8 cellular contexts compared by ENCODE assay signal in genomic region chr1:39205781-39206464, GRCh38. TPM values are rescaled to one million over a fixed set of nuclear protein-coding genes. Genes with fewer than 3 reads are reported as not detected.
A peak's percentile ranks its signal among the peaks of the same experiment; 100 is the strongest.
DNase-seq lines count a peak whose midpoint lies in the region; ATAC-seq and TF ChIP-seq lines count a peak whose summit lies in the region.

No MANE protein-coding gene starts in this region.

- no peaks in the 10 kb centered on the region for H3K36me3 ChIP-seq in HEK293 (ENCODE audit: control insufficient read depth in 2 of 2, insufficient read depth in 1 of 2, low read length in 2 of 2)
- no peaks in the 10 kb centered on the region for H3K36me3 ChIP-seq in gastroesophageal sphincter
- no peaks in the 10 kb centered on the region for H3K36me3 ChIP-seq in skeletal muscle tissue (ENCODE audit: control insufficient read depth in 3 of 3, insufficient read depth in 3 of 3, low read length in 3 of 3)

- peaks cover 40% of the 10 kb centered on the region for H3K4me1 Mint-ChIP-seq in activated T-helper 1 cell treated with anti-CD3 and anti-CD28 coated beads, Interleukin-12 subunit alpha, Interleukin-12 subunit beta, Interleukin-2, Interleukin-4 antibody, amounts not matched to agents 30 ng/mL and 10 ng/mL and 1 ng/mL, durations not matched to agents 14 hours and 24 hours and 36 hours (ENCODE audit: low read depth)

- CTCF ChIA-PET in HEK293 (lab: Yijun Ruan, JAX) (interaction anchor here (0.6 to 2.3 kb wide), 9 partner anchors 11 to 333 kb away, joined by 3 to 42 read pairs (median 4); no protein-coding TSS in a partner anchor), RWPE1 (lab: Yijun Ruan, JAX) (interaction anchor here (1.4 kb wide), 1 partner anchor 102 kb away, joined by 3 read pairs; no protein-coding TSS in a partner anchor)

- H3K27ac ChIP-seq in HEK293 (ENCODE audit: extremely low read depth, low read depth, low read length) (no peak overlapping the region), gastroesophageal sphincter (peak overlapping the region; percentile 91 to 100 (median 92)), skeletal muscle tissue (ENCODE audit: low read depth, low read length) (peak overlapping the region; percentile 86), RWPE1 (no peak overlapping the region)

- ATAC-seq in gastroesophageal sphincter (no peak), GM19467 (IDR thresholded peaks at IDR 0.05; ENCODE audit: unreplicated experiment) (no peak), GM21717 (IDR thresholded peaks at IDR 0.05; ENCODE audit: unreplicated experiment) (no peak)

- DNase-seq in activated T-helper 1 cell treated with anti-CD3 and anti-CD28 coated beads, Interleukin-12 subunit alpha, Interleukin-12 subunit beta, Interleukin-2, Interleukin-4 antibody, amounts not matched to agents 30 ng/mL and 10 ng/mL and 1 ng/mL, durations not matched to agents 14 hours and 24 hours and 36 hours (ENCODE audit: low spot score) = no peak
- no peak for DNase-seq in NCI-H2081 (lab: John Stamatoyannopoulos, UW)
- no peak for DNase-seq in RWPE1 (ENCODE audit: low spot score)

- TF ChIP-seq POLR2A in gastroesophageal sphincter (IDR thresholded peaks at IDR 0.05) = no peak

- no peaks in the 10 kb centered on the region for H3K27me3 Mint-ChIP-seq in activated T-helper 1 cell treated with anti-CD3 and anti-CD28 coated beads, Interleukin-12 subunit alpha, Interleukin-12 subunit beta, Interleukin-2, Interleukin-4 antibody, amounts not matched to agents 30 ng/mL and 10 ng/mL and 1 ng/mL, durations not matched to agents 14 hours and 24 hours and 36 hours (ENCODE audit: insufficient read depth)

- POLR2A ChIA-PET in HEK293 (lab: Yijun Ruan, JAX) = interaction anchor here (1.4 kb wide), 1 partner anchor 56 kb away, joined by 4 read pairs; no protein-coding TSS in a partner anchor
- POLR2A ChIA-PET in RWPE1 (lab: Yijun Ruan, JAX; ENCODE audit: low non-redundant PET) = no interaction called here

- H3K9ac ChIP-seq in skeletal muscle tissue (ENCODE audit: low read depth in 1 of 3, low read length in 3 of 3) = peak overlapping the region in 2 of 3 donors; percentile 63 to 66

- H3K27me3 ChIP-seq in gastroesophageal sphincter (no peaks in the 10 kb centered on the region), skeletal muscle tissue (ENCODE audit: control insufficient read depth in 3 of 3, insufficient read depth in 3 of 3, low read length in 3 of 3) (no peaks in the 10 kb centered on the region)

- H3K4me1 ChIP-seq in HEK293 (ENCODE audit: control insufficient read depth, insufficient read depth, low read length) (peaks cover 11% of the 10 kb centered on the region), gastroesophageal sphincter (peaks cover 0 to 82% (median 8%) of the 10 kb centered on the region in 3 donors), skeletal muscle tissue (ENCODE audit: control insufficient read depth in 3 of 3, insufficient read depth in 3 of 3, low read length in 3 of 3) (peaks cover 14 to 22% (median 19%) of the 10 kb centered on the region in 3 donors)

- H3K27ac Mint-ChIP-seq in activated T-helper 1 cell treated with anti-CD3 and anti-CD28 coated beads, Interleukin-12 subunit alpha, Interleukin-12 subunit beta, Interleukin-2, Interleukin-4 antibody, amounts not matched to agents 30 ng/mL and 10 ng/mL and 1 ng/mL, durations not matched to agents 14 hours and 24 hours and 36 hours = peak overlapping the region; percentile 98

- peaks cover 21% of the 10 kb centered on the region for H3K36me3 Mint-ChIP-seq in activated T-helper 1 cell treated with anti-CD3 and anti-CD28 coated beads, Interleukin-12 subunit alpha, Interleukin-12 subunit beta, Interleukin-2, Interleukin-4 antibody, amounts not matched to agents 30 ng/mL and 10 ng/mL and 1 ng/mL, durations not matched to agents 14 hours and 24 hours and 36 hours (ENCODE audit: low read depth)

- TF ChIP-seq CTCF in HEK293 (tag by site-specific recombination; IDR thresholded peaks at IDR 0.05) (no peak), gastroesophageal sphincter (IDR thresholded peaks at IDR 0.05) (no peak), RWPE1 (conservative IDR thresholded peaks at IDR 0.05; ENCODE audit: low read depth) (no peak)

- no peak for TF ChIP-seq EP300 in gastroesophageal sphincter (IDR thresholded peaks at IDR 0.05)

- H3K9me3 ChIP-seq in HEK293 (ENCODE audit: control insufficient read depth, insufficient read depth, low read depth, low read length) (no peaks in the 10 kb centered on the region), gastroesophageal sphincter (no peaks in the 10 kb centered on the region), skeletal muscle tissue (ENCODE audit: control insufficient read depth in 3 of 3, low read length in 3 of 3) (no peaks in the 10 kb centered on the region)

- peak overlapping the region; percentile 29 for H3K4me3 ChIP-seq in HEK293 (ENCODE audit: low read depth, low read length)
- H3K4me3 ChIP-seq in gastroesophageal sphincter = peak overlapping the region; percentile 48 to 59
- H3K4me3 ChIP-seq in skeletal muscle tissue (ENCODE audit: low read length in 3 of 3) = peak overlapping the region; percentile 42 to 66 (median 57)

- peak overlapping the region; percentile 94 for H3K4me3 Mint-ChIP-seq in activated T-helper 1 cell treated with anti-CD3 and anti-CD28 coated beads, Interleukin-12 subunit alpha, Interleukin-12 subunit beta, Interleukin-2, Interleukin-4 antibody, amounts not matched to agents 30 ng/mL and 10 ng/mL and 1 ng/mL, durations not matched to agents 14 hours and 24 hours and 36 hours

- intact Hi-C loops in activated T-helper 1 cell treated with anti-CD3 and anti-CD28 coated beads, Interleukin-12 subunit alpha, Interleukin-12 subunit beta, Interleukin-2, Interleukin-4 antibody, amounts not matched to agents 30 ng/mL and 10 ng/mL and 1 ng/mL, durations not matched to agents 14 hours and 24 hours and 36 hours (cut with micrococcal nuclease) = loop anchor here (1.0 to 2.0 kb wide), 6 partner anchors 9 to 53 kb away; no protein-coding TSS in a partner anchor

- WGBS in gastroesophageal sphincter (ENCODE audit: low coverage in 1 of 2), 2 donors = 6 to 9% methylated on average over 2 to 3 of the region's 3 CpGs

- H3K9me3 Mint-ChIP-seq in activated T-helper 1 cell treated with anti-CD3 and anti-CD28 coated beads, Interleukin-12 subunit alpha, Interleukin-12 subunit beta, Interleukin-2, Interleukin-4 antibody, amounts not matched to agents 30 ng/mL and 10 ng/mL and 1 ng/mL, durations not matched to agents 14 hours and 24 hours and 36 hours = peaks cover 6% of the 10 kb centered on the region

TF ChIP-seq in HEK293, 187 proteins besides CTCF, POLR2A, EP300 and RAD21 (continues in another document):
- TF ChIP-seq ZNF239 (tag by site-specific recombination; IDR thresholded peaks at IDR 0.05) (no peak), TSHZ1 (tag by site-specific recombination; IDR thresholded peaks at IDR 0.05; ENCODE audit: borderline replicate concordance) (no peak), ZNF324 (tag by site-specific recombination; IDR thresholded peaks at IDR 0.05) (no peak), YY1 (tag by site-specific recombination; IDR thresholded peaks at IDR 0.05) (no peak), REPIN1 (tag by site-specific recombination; IDR thresholded peaks at IDR 0.05; ENCODE audit: low read depth) (no peak), ZNF654 (tag by site-specific recombination; IDR thresholded peaks at IDR 0.05; ENCODE audit: low read depth) (no peak), ZNF791 (tag by site-specific recombination; IDR thresholded peaks at IDR 0.05) (no peak), ZNF571 (tag by site-specific recombination; IDR thresholded peaks at IDR 0.05) (no peak), KLF7 (tag by site-specific recombination; IDR thresholded peaks at IDR 0.05; ENCODE audit: borderline replicate concordance) (no peak), INSM2 (tag by site-specific recombination; IDR thresholded peaks at IDR 0.05) (no peak), ZNF175 (tag by site-specific recombination; IDR thresholded peaks at IDR 0.05) (no peak), ZNF701 (tag by site-specific recombination; IDR thresholded peaks at IDR 0.05) (no peak)

RNA-seq across cellular contexts. Expression of gene MACF1, which starts 1.4 kb away (rescaled TPM):
- total RNA-seq in activated T-helper 1 cell treated with anti-CD3 and anti-CD28 coated beads, Interleukin-12 subunit alpha, Interleukin-12 subunit beta, Interleukin-2, Interleukin-4 antibody, amounts not matched to agents 30 ng/mL and 10 ng/mL and 1 ng/mL, durations not matched to agents 14 hours and 24 hours and 36 hours = 224 and 226 TPM in 2 replicates
- total RNA-seq in gastroesophageal sphincter (100 to 1,000 TPM; 454 to 752 (median 541) TPM), skeletal muscle tissue (226 TPM)

Comparison
In these comparisons a context has a peak if more than half of its experiments do, and no peak if none do; other contexts are left out.
1. H3K27ac ChIP-seq: peak in gastroesophageal sphincter (4 of 4) and skeletal muscle tissue (single experiment); none in HEK293 (single experiment) and RWPE1 (single experiment).
2. Peak in every context shown above with its lines, with median percentiles within 50 percentile points of each other: H3K4me3 ChIP-seq.